ENCODE assay signal across 1 cellular context in genomic region chr6:371851-372250, GRCh38. TPM values are rescaled to one million over a fixed set of nuclear protein-coding genes. Genes with fewer than 3 reads are reported as not detected.
"Had no signal": no experiment of that assay in that cellular context is flagged by ENCODE, and none has a peak within 500 bp of the region (broad histone marks: within the 10 kb centered on the region; RNA-seq: fewer than 3 reads in every experiment).

No MANE protein-coding gene starts in this region.

RNA-seq across cellular contexts. Expression of gene IRF4, which starts 19.7 kb away (rescaled TPM):
- total RNA-seq: HT-29 had no signal
